ENCODE assay signal across 8 cellular contexts in genomic region chr5:107389130-107389553, GRCh38.
A peak's percentile ranks its signal among the peaks of the same experiment; 100 is the strongest.
DNase-seq lines count a peak whose midpoint lies in the region; ATAC-seq and TF ChIP-seq lines count a peak whose summit lies in the region.

No MANE protein-coding gene starts in this region.

- peak; percentile 87 for DNase-seq in PC-3
- DNase-seq in retina: peak; percentile 43
- no peak for DNase-seq in D341Med (ENCODE audit: low spot score)
- no peak for DNase-seq in hypothalamus (lab: John Stamatoyannopoulos, UW)

- H3K9me3 ChIP-seq in DOHH2 (ENCODE audit: control insufficient read depth, insufficient read depth, low read length): no peaks in the 10 kb centered on the region
- H3K9me3 ChIP-seq in PC-3 (ENCODE audit: low read length): no peaks in the 10 kb centered on the region
- no peaks in the 10 kb centered on the region for H3K9me3 ChIP-seq in endocrine pancreas (ENCODE audit: control insufficient read depth, low read length)

- no TSS peak for BruUV-seq in PC-3 (replicated peaks; lab: Mats Ljungman, UMichigan)

- TF ChIP-seq CTCF in DOHH2 (IDR thresholded peaks at IDR 0.05; ENCODE audit: low read depth, low read length, poor library complexity, severe bottlenecking): no peak
- TF ChIP-seq CTCF in PC-3 (conservative IDR thresholded peaks at IDR 0.05; ENCODE audit: low read depth, low read length): peak; percentile 32; the same call in 1 of the 2 replicates

- H3K9me2 ChIP-seq in DOHH2 (replicated peaks; ENCODE audit: control insufficient read depth, low read length) (no peaks in the 10 kb centered on the region), PC-3 (replicated peaks; ENCODE audit: low read length) (no peaks in the 10 kb centered on the region)

- H3F3A ChIP-seq in DOHH2 (ENCODE audit: control insufficient read depth, insufficient read depth) (0 out of 2 replicates have a peak, but pooled peaks cover 4% of the 10 kb centered on the region), PC-3 (ENCODE audit: low read length, unreplicated experiment) (no peaks in the 10 kb centered on the region)

- H3K4me2 ChIP-seq in DOHH2 (ENCODE audit: low read length): peak overlapping the region; percentile 82
- H3K4me2 ChIP-seq in PC-3 (ENCODE audit: low read length): peak overlapping the region; percentile 58

- H3K79me2 ChIP-seq in DOHH2 (ENCODE audit: control insufficient read depth, low read length) (no peaks in the 10 kb centered on the region), PC-3 (ENCODE audit: low read length) (no peaks in the 10 kb centered on the region)

- H2AFZ ChIP-seq in PC-3 (ENCODE audit: low read length): peak overlapping the region; percentile 9; the same call in 1 of the 2 replicates

- H3K4me1 ChIP-seq in DOHH2 (ENCODE audit: control insufficient read depth, low read length): peaks cover 33% of the 10 kb centered on the region
- peaks cover 40% of the 10 kb centered on the region for H3K4me1 ChIP-seq in PC-3 (ENCODE audit: insufficient read depth, low read length)
- H3K4me1 ChIP-seq in endocrine pancreas (ENCODE audit: control insufficient read depth, insufficient read depth, low read length): peaks cover 20% of the 10 kb centered on the region

- intact Hi-C loops in PC-3 (cut with micrococcal nuclease): loop anchor here (1.0 to 5.0 kb wide), 6 partner anchors 36 to 284 kb away; no protein-coding TSS in a partner anchor

- peak overlapping the region; percentile 57 for H3K4me3 ChIP-seq in DOHH2 (ENCODE audit: low read length)
- H3K4me3 ChIP-seq in PC-3 (ENCODE audit: low read length): peak overlapping the region; percentile 44; the same call in 1 of the 2 replicates
- H3K4me3 ChIP-seq in endocrine pancreas (ENCODE audit: control insufficient read depth, insufficient read depth, low read length): peak overlapping the region; percentile 32

- CTCF ChIA-PET in PC-3 (lab: Charles Lee): interaction anchor here (2.2 kb wide), 1 partner anchor 183 kb away, joined by 8 read pairs; no protein-coding TSS in a partner anchor

- POLR2A ChIA-PET in PC-3 (lab: Charles Lee; ENCODE audit: unreplicated experiment): no interaction called here

- H3K36me3 ChIP-seq in DOHH2 (ENCODE audit: control insufficient read depth, low read length) (no peaks in the 10 kb centered on the region), PC-3 (ENCODE audit: low read depth, low read length) (no peaks in the 10 kb centered on the region), endocrine pancreas (ENCODE audit: control insufficient read depth, insufficient read depth, low read length) (no peaks in the 10 kb centered on the region)

- H3K27ac ChIP-seq in DOHH2 (ENCODE audit: low read depth, low read length) (peak overlapping the region; percentile 43), PC-3 (ENCODE audit: low read length) (peak overlapping the region; percentile 92)

- H3K9ac ChIP-seq in PC-3 (ENCODE audit: low read length) (peak overlapping the region; percentile 71), endocrine pancreas (ENCODE audit: control insufficient read depth, insufficient read depth, low read length) (no peak overlapping the region)

- H3K27me3 ChIP-seq in DOHH2 (ENCODE audit: control insufficient read depth, low read length) (peaks cover 17% of the 10 kb centered on the region), PC-3 (ENCODE audit: low read length) (no peaks in the 10 kb centered on the region), endocrine pancreas (ENCODE audit: control insufficient read depth, insufficient read depth, low read length) (no peaks in the 10 kb centered on the region)

- H4K20me1 ChIP-seq in DOHH2 (ENCODE audit: control insufficient read depth, insufficient read depth, low read depth, low read length) (no peaks in the 10 kb centered on the region), PC-3 (ENCODE audit: low read length) (no peaks in the 10 kb centered on the region)

- ATAC-seq in GM19372 (IDR thresholded peaks at IDR 0.05; ENCODE audit: low read depth, unreplicated experiment) (peak; percentile 79), HG03354 (IDR thresholded peaks at IDR 0.05; ENCODE audit: poor library complexity, severe bottlenecking, unreplicated experiment) (peak; percentile 82), PC-3 (peak; percentile 86)

Comparison
In these comparisons a context has a peak if more than half of its experiments do, and no peak if none do; other contexts are left out.
1. DNase-seq: peak in PC-3 (single experiment) and retina (single experiment); none in D341Med (single experiment) and hypothalamus (0 of 51).
2. Peak in every context shown above with its lines, with median percentiles within 50 percentile points of each other: H3K4me3 ChIP-seq and ATAC-seq.